32 cellular contexts compared by ENCODE assay signal in the genomic region with DNA sequence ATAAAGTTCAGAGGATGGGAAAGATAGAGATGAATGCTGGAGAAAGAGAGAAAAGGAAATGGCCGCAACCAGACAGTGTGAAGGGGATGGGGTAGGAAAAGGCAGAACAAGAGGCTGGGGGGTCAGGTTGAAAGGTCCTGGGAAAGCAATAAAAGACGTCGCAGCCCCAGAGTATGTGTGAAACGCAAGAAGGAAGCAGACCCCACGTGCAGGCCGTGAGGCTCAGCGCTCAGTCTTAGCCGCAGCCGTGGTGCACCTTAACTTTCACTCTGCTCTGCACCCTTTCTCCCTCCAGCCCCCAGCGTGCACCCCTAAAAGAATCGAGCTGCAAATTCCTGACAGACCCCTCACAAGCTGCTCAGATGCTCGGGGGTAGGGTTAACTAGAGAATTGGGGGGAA. TPM values are rescaled to one million over a fixed set of nuclear protein-coding genes. Genes with fewer than 3 reads are reported as not detected.
"Had no signal": no experiment of that assay in that cellular context is flagged by ENCODE, and none has a peak within 500 bp of the region (broad histone marks: within the 10 kb centered on the region; RNA-seq: fewer than 3 reads in every experiment).

No MANE protein-coding gene starts in this region.

- H3K36me3 ChIP-seq: colonic mucosa, esophagus muscularis mucosa, esophagus squamous epithelium, gastrocnemius medialis, gastroesophageal sphincter, heart left ventricle, heart right ventricle had no signal

- ATAC-seq: effector memory CD8-positive, alpha-beta T cell; esophagus mucosa; foreskin keratinocyte; gastrocnemius medialis; gastroesophageal sphincter; heart left ventricle; heart right ventricle had no signal

- H3K27ac ChIP-seq: colonic mucosa, coronary artery, dorsolateral prefrontal cortex, epithelial cell of prostate, esophagus muscularis mucosa, esophagus squamous epithelium, foreskin keratinocyte, gastrocnemius medialis, gastroesophageal sphincter had no signal

- H3K27me3 ChIP-seq: colonic mucosa, dorsolateral prefrontal cortex, esophagus muscularis mucosa, foreskin keratinocyte, gastrocnemius medialis, gastroesophageal sphincter, heart left ventricle had no signal

- DNase-seq: colonic mucosa; cortex of kidney; dermis blood vessel endothelial cell; dorsolateral prefrontal cortex; effector CD4-positive, alpha-beta T cell; effector CD8-positive, alpha-beta T cell; effector memory CD4-positive, alpha-beta T cell; effector memory CD8-positive, alpha-beta T cell; endodermal cell; esophagus squamous epithelium; foreskin fibroblast; foreskin keratinocyte; foreskin melanocyte; gastrocnemius medialis; glutamatergic neuron; head of caudate nucleus; heart right ventricle had no signal

- H3K4me1 Mint-ChIP-seq: endodermal cell had no signal

- H3K27ac Mint-ChIP-seq: dendritic cell treated with granulocyte-macrophage colony-stimulating factor and Interleukin-4, amounts not matched to agents 40 ng/mL and 50 ng/mL, for 4 days; effector memory CD8-positive, alpha-beta T cell; endodermal cell had no signal

- H3K4me3 Mint-ChIP-seq: dendritic cell treated with granulocyte-macrophage colony-stimulating factor and Interleukin-4, amounts not matched to agents 40 ng/mL and 50 ng/mL, for 4 days; effector memory CD8-positive, alpha-beta T cell; endodermal cell had no signal

- H3K4me1 ChIP-seq: colonic mucosa, esophagus muscularis mucosa, esophagus squamous epithelium, foreskin keratinocyte, gastrocnemius medialis, gastroesophageal sphincter had no signal

- H3K9me3 Mint-ChIP-seq: dendritic cell treated with granulocyte-macrophage colony-stimulating factor and Interleukin-4, amounts not matched to agents 40 ng/mL and 50 ng/mL, for 4 days; effector memory CD8-positive, alpha-beta T cell had no signal

- FAIRE-seq: colon, endometrium, endothelial cell of umbilical vein, frontal cortex had no signal

- H3K4me3 ChIP-seq: colonic mucosa, coronary artery, dorsolateral prefrontal cortex, esophagus muscularis mucosa, esophagus squamous epithelium, gastrocnemius medialis, gastroesophageal sphincter, heart left ventricle, heart right ventricle had no signal

- H3K9me3 ChIP-seq: colonic mucosa, esophagus muscularis mucosa, esophagus squamous epithelium, gastrocnemius medialis, gastroesophageal sphincter, heart left ventricle, heart right ventricle had no signal

RNA-seq across cellular contexts. Expression of gene DNAH17, which starts 1.9 kb away (rescaled TPM):
- total RNA-seq: endothelial cell of umbilical vein, epithelial cell of proximal tubule, esophagus muscularis mucosa, fibroblast of lung, fibroblast of villous mesenchyme, glomerular endothelial cell had no signal
- polyA plus RNA-seq: endothelial cell of umbilical vein, fibroblast of lung had no signal
